27 cellular contexts compared by ENCODE assay signal in the genomic region with DNA sequence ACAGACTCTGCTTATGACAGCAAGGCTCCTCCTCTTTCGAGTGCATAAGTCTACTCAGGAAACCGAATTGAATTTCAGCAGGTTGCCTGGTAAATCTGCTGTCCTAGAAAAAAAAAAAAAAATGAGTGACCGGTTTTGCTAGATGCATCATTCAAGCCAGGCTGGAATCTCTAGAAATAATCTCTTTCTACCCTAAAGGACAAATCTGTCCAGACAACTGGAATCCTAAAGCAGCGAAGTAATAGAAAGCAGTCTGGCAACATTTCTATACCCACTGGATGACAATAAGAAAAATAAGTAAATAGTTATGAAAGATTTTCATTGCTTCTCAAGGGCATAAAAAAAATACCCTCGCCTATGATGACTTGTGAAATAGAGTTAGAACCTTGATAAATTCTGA.
DNase-seq lines count a peak whose midpoint lies in the region; ATAC-seq, FAIRE-seq and TF ChIP-seq lines count a peak whose summit lies in the region.
"Had no signal": no experiment of that assay in that cellular context is flagged by ENCODE, and none has a peak within 500 bp of the region (broad histone marks: within the 10 kb centered on the region; RNA-seq: fewer than 3 reads in every experiment).

No MANE protein-coding gene starts in this region.

- no peak overlapping the region for H2BK15ac ChIP-seq in H9 (ENCODE audit: low read depth, low read length)

- no peaks in the 10 kb centered on the region for H3K79me2 ChIP-seq in H9 (ENCODE audit: insufficient read depth, low read length)

- no peak overlapping the region for H3K4me2 ChIP-seq in H9 (ENCODE audit: insufficient read depth, insufficient read length, low read length)

- H3K4me1 ChIP-seq in H9 (ENCODE audit: insufficient read depth, low read length) (no peaks in the 10 kb centered on the region), pancreas (no peaks in the 10 kb centered on the region)
- H3K4me1 ChIP-seq: BE2C had no signal

- H3K9me3 Mint-ChIP-seq in H9 = peaks cover 9 to 13% of the 10 kb centered on the region in 2 experiments; a peak in 4 of 5 replicates
- H3K9me3 Mint-ChIP-seq in activated naive CD4-positive, alpha-beta T cell treated with anti-CD3 and anti-CD28 coated beads, Interleukin-2, amount 50 U/mL, for 72 hours = no peaks in the 10 kb centered on the region
- no peaks in the 10 kb centered on the region for H3K9me3 Mint-ChIP-seq in activated naive CD8-positive, alpha-beta T cell treated with anti-CD3 and anti-CD28 coated beads, Interleukin-2, amount 50 U/mL, for 24 hours
- H3K9me3 Mint-ChIP-seq: CD8-positive, alpha-beta memory T cell; HFFc6 had no signal

- DNase-seq in ELF-1 (ENCODE audit: low read depth, low spot score) (peak; percentile 2), H9 (no peak), WERI-Rb-1 (no peak), pancreas (no peak), cardiac septum (ENCODE audit: low spot score) (no peak), LoVo (ENCODE audit: low spot score) (no peak)
- DNase-seq in activated naive CD4-positive, alpha-beta T cell treated with anti-CD3 and anti-CD28 coated beads, Interleukin-2, amount 50 U/mL, for 72 hours (ENCODE audit: low spot score in 2 of 2) = no peak
- DNase-seq in activated naive CD8-positive, alpha-beta T cell treated with anti-CD3 and anti-CD28 coated beads, Interleukin-2, amount 50 U/mL, for 24 hours = no peak
- DNase-seq: ACHN; BE2C; C1 segment of cervical spinal cord; CD4-positive, CD25-positive, alpha-beta regulatory T cell; CD8-positive, alpha-beta memory T cell; COR-L47; DMS 273 treated with DMSO at 0.1 percent for 48 hours; DMS53; DND-41; EL; GM23248; HFFc6; IMR-90 had no signal

- H3K27me3 ChIP-seq in H9 (ENCODE audit: insufficient read depth, low read length) (no peaks in the 10 kb centered on the region), WERI-Rb-1 (ENCODE audit: insufficient read depth, low read depth, severe bottlenecking) (no peaks in the 10 kb centered on the region), pancreas (no peaks in the 10 kb centered on the region)
- H3K27me3 ChIP-seq: BE2C had no signal

- H3K36me3 ChIP-seq in WERI-Rb-1 (no peaks in the 10 kb centered on the region), pancreas (no peaks in the 10 kb centered on the region)
- H3K36me3 ChIP-seq: BE2C had no signal

- H2BK12ac ChIP-seq in H9 (ENCODE audit: insufficient read length, low read depth, low read length) = no peak overlapping the region

- H3T11ph ChIP-seq in H9 (ENCODE audit: low read length) = no peak overlapping the region

- H2AFZ ChIP-seq in H9 (ENCODE audit: low read length) = no peak overlapping the region
- H2AFZ ChIP-seq: GM23248 had no signal

- peaks cover 0 to 2% of the 10 kb centered on the region in 2 experiments for H3K4me1 Mint-ChIP-seq in H9
- H3K4me1 Mint-ChIP-seq in activated naive CD8-positive, alpha-beta T cell treated with anti-CD3 and anti-CD28 coated beads, Interleukin-2, amount 50 U/mL, for 24 hours = no peaks in the 10 kb centered on the region
- H3K4me1 Mint-ChIP-seq: CD4-positive, CD25-positive, alpha-beta regulatory T cell; CD8-positive, alpha-beta memory T cell had no signal

- H3K27ac ChIP-seq in H9 (ENCODE audit: insufficient read length, low read depth, low read length) (no peak overlapping the region), WERI-Rb-1 (peak overlapping the region; percentile 56), pancreas (no peak overlapping the region)
- H3K27ac ChIP-seq: GM23248 had no signal

- no peak overlapping the region for H3K18ac ChIP-seq in H9 (ENCODE audit: insufficient read length, low read depth, low read length)

- H3K23ac ChIP-seq in H9 (ENCODE audit: insufficient read length, low read depth, low read length) = no peak overlapping the region

- H4K20me1 ChIP-seq in H9 (ENCODE audit: control insufficient read depth, insufficient read depth, insufficient read length) = no peaks in the 10 kb centered on the region

- no peaks in the 10 kb centered on the region for H3K23me2 ChIP-seq in H9 (ENCODE audit: insufficient read length, low read depth, low read length, poor library complexity, severe bottlenecking)

- FAIRE-seq in pancreas (lab: Jason Lieb, UNC) = peak; percentile 53
- FAIRE-seq: A204.1, G401.6, GM12891, H54, HTR-8/SVneo had no signal

- peak overlapping the region; percentile 31 for H3K9ac ChIP-seq in H9 (ENCODE audit: extremely low read depth, insufficient read length, low read length)
- H3K9ac ChIP-seq: GM23248 had no signal

- H3K36me3 Mint-ChIP-seq in H9 (ENCODE audit: insufficient read depth in 1 of 3, low read depth in 3 of 3) = peaks cover 4 to 20% (median 6%) of the 10 kb centered on the region in 3 experiments; a peak in 6 of 7 replicates
- no peaks in the 10 kb centered on the region for H3K36me3 Mint-ChIP-seq in activated naive CD4-positive, alpha-beta T cell treated with anti-CD3 and anti-CD28 coated beads, Interleukin-2, amount 50 U/mL, for 72 hours
- no peaks in the 10 kb centered on the region for H3K36me3 Mint-ChIP-seq in activated naive CD8-positive, alpha-beta T cell treated with anti-CD3 and anti-CD28 coated beads, Interleukin-2, amount 50 U/mL, for 24 hours (ENCODE audit: low read depth)
- H3K36me3 Mint-ChIP-seq: CD4-positive, CD25-positive, alpha-beta regulatory T cell; CD8-positive, alpha-beta memory T cell had no signal

- H3K4me3 ChIP-seq in WERI-Rb-1 (ENCODE audit: low read depth, low read length) (no peak overlapping the region), pancreas (no peak overlapping the region)
- H3K4me3 ChIP-seq: GM23248 had no signal

- no peak overlapping the region for H4K5ac ChIP-seq in H9 (ENCODE audit: insufficient read length, low read depth, low read length)

- no peak overlapping the region for H2BK5ac ChIP-seq in H9 (ENCODE audit: insufficient read length, low read length)

- H3K4me3 Mint-ChIP-seq in H9 = no peak overlapping the region
- H3K4me3 Mint-ChIP-seq in activated naive CD8-positive, alpha-beta T cell treated with anti-CD3 and anti-CD28 coated beads, Interleukin-2, amount 50 U/mL, for 24 hours = no peak overlapping the region
- H3K4me3 Mint-ChIP-seq: CD4-positive, CD25-positive, alpha-beta regulatory T cell; CD8-positive, alpha-beta memory T cell; HFFc6 had no signal

- TF ChIP-seq CTCF in H9 (conservative IDR thresholded peaks at IDR 0.05) (no peak), WERI-Rb-1 (IDR thresholded peaks at IDR 0.05; ENCODE audit: low read depth, low read length) (no peak), pancreas (IDR thresholded peaks at IDR 0.05) (no peak)

- H3K14ac ChIP-seq in H9 (ENCODE audit: insufficient read depth, low read length) = no peak overlapping the region

- intact Hi-C loops in pancreas (cut with DNase I) (no loop called here), cardiac septum (cut with DNase I) (no loop called here)

- H3K4ac ChIP-seq in H9 (ENCODE audit: low read depth, low read length) = no peak overlapping the region

- H2BK20ac ChIP-seq in H9 (ENCODE audit: low read depth, low read length, poor library complexity, severe bottlenecking) = no peak overlapping the region

- H3K56ac ChIP-seq in H9 (ENCODE audit: insufficient read length, low read depth, low read length) = no peak overlapping the region

- no peak for ATAC-seq in pancreas
- ATAC-seq in activated naive CD4-positive, alpha-beta T cell treated with anti-CD3 and anti-CD28 coated beads, Interleukin-2, amount 50 U/mL, for 72 hours = no peak
- ATAC-seq in activated naive CD8-positive, alpha-beta T cell treated with anti-CD3 and anti-CD28 coated beads, Interleukin-2, amount 50 U/mL, for 24 hours = no peak
- ATAC-seq: HCT116 had no signal

- H3K79me1 ChIP-seq in H9 (ENCODE audit: insufficient read depth, low read depth, low read length, poor library complexity, severe bottlenecking) = no peaks in the 10 kb centered on the region

- no peaks in the 10 kb centered on the region for H3K27me3 Mint-ChIP-seq in H9 (ENCODE audit: low read depth)
- no peaks in the 10 kb centered on the region for H3K27me3 Mint-ChIP-seq in activated naive CD8-positive, alpha-beta T cell treated with anti-CD3 and anti-CD28 coated beads, Interleukin-2, amount 50 U/mL, for 24 hours
- H3K27me3 Mint-ChIP-seq: CD4-positive, CD25-positive, alpha-beta regulatory T cell had no signal

- no peak overlapping the region for H4K91ac ChIP-seq in H9 (ENCODE audit: insufficient read length, low read depth, low read length)

- H3K27ac Mint-ChIP-seq in H9 = no peak overlapping the region
- no peak overlapping the region for H3K27ac Mint-ChIP-seq in activated naive CD4-positive, alpha-beta T cell treated with anti-CD3 and anti-CD28 coated beads, Interleukin-2, amount 50 U/mL, for 72 hours
- no peak overlapping the region for H3K27ac Mint-ChIP-seq in activated naive CD8-positive, alpha-beta T cell treated with anti-CD3 and anti-CD28 coated beads, Interleukin-2, amount 50 U/mL, for 24 hours
- H3K27ac Mint-ChIP-seq: CD4-positive, CD25-positive, alpha-beta regulatory T cell; CD8-positive, alpha-beta memory T cell; HFFc6 had no signal

- no peak overlapping the region for H2AK5ac ChIP-seq in H9 (ENCODE audit: insufficient read length, low read length)

- H3K9me3 ChIP-seq in H9 (ENCODE audit: control insufficient read depth, low read depth, low read length) = no peaks in the 10 kb centered on the region
- no peaks in the 10 kb centered on the region for H3K9me3 ChIP-seq in WERI-Rb-1 (ENCODE audit: severe bottlenecking)
- no peaks in the 10 kb centered on the region for H3K9me3 ChIP-seq in pancreas
- H3K9me3 ChIP-seq: BE2C had no signal

- no CpG with 5 or more reads among the region's 5 CpGs for whole genome bisulfite sequencing in H9 (ENCODE audit: extremely low coverage, insufficient read length, low lambda C conversion rate)
- WGBS in pancreas, 2 donors = 68 to 85% methylated on average over 5 of the region's 5 CpGs

- no peak overlapping the region for H2BK120ac ChIP-seq in H9 (ENCODE audit: low read depth, low read length, poor library complexity, severe bottlenecking)

- H4K8ac ChIP-seq in H9 (replicated peaks; ENCODE audit: insufficient read length, low read depth, low read length) = no peak overlapping the region
